In genomic region chr1:86259390-86259789, GRCh38 we compare ENCODE assay signal across 22 cellular contexts.
A peak's percentile ranks its signal among the peaks of the same experiment; 100 is the strongest.
DNase-seq lines count a peak whose midpoint lies in the region; TF ChIP-seq lines count a peak whose summit lies in the region.
"Had no signal": no experiment of that assay in that cellular context is flagged by ENCODE, and none has a peak within 500 bp of the region (broad histone marks: within the 10 kb centered on the region; RNA-seq: fewer than 3 reads in every experiment).

No MANE protein-coding gene starts in this region.

- peak; percentile 15 for DNase-seq in AG08395 (ENCODE audit: low spot score)
- peak; percentile 75 for DNase-seq in HT1080 (ENCODE audit: low read depth)
- peak; percentile 59 for DNase-seq in amniotic epithelial cell (ENCODE audit: low read depth)
- no peak for DNase-seq in hepatocyte (ENCODE audit: low spot score)
- DNase-seq in C1 segment of cervical spinal cord (lab: John Stamatoyannopoulos, UW): no peak
- no peak for DNase-seq in chondrocyte (ENCODE audit: low spot score)
- DNase-seq in stimulated activated CD4-positive, alpha-beta T cell treated with anti-CD3 and anti-CD28 coated beads, Interleukin-15, amount 100 ng/mL, for 24 hours: no peak
- no peak for DNase-seq in RWPE1 (ENCODE audit: low spot score)
- DNase-seq: DMS 273 treated with DMSO at 0.1 percent for 48 hours; effector memory CD8-positive, alpha-beta T cell; hippocampal formation; Karpas-422; NCI-H1105; NCI-H2107; NCI-H510A treated with DMSO at 0.1 percent for 48 hours; nucleus accumbens; retina; upper lobe of left lung had no signal

- WGBS in hepatocyte (ENCODE audit: low lambda C conversion rate, missing lambda C conversion rate): 75% methylated on average over 1 of the region's 1 CpG

- H2AFZ ChIP-seq in hepatocyte: no peak overlapping the region

- POLR2A ChIA-PET in RWPE1 (lab: Yijun Ruan, JAX; ENCODE audit: low non-redundant PET): no interaction called here

- no peaks in the 10 kb centered on the region for H3K9me2 ChIP-seq in hepatocyte (replicated peaks; ENCODE audit: insufficient read depth)

- H3K27ac ChIP-seq in hepatocyte (peak overlapping the region; percentile 63), RWPE1 (no peak overlapping the region)
- H3K27ac ChIP-seq: A549, upper lobe of left lung had no signal

- no peak overlapping the region for H3K27ac Mint-ChIP-seq in chondrocyte (ENCODE audit: unreplicated experiment)
- H3K27ac Mint-ChIP-seq: activated naive CD8-positive, alpha-beta T cell; CD14-positive monocyte; effector memory CD8-positive, alpha-beta T cell had no signal

- H3K9me3 ChIP-seq in hepatocyte (ENCODE audit: low read depth): no peaks in the 10 kb centered on the region
- H3K9me3 ChIP-seq: A549, upper lobe of left lung had no signal

- H3K79me2 ChIP-seq in hepatocyte: no peaks in the 10 kb centered on the region

- TF ChIP-seq CTCF in hepatocyte (IDR thresholded peaks at IDR 0.05; ENCODE audit: poor library complexity): no peak
- TF ChIP-seq CTCF in chondrocyte (IDR thresholded peaks at IDR 0.05): no peak
- no peak for TF ChIP-seq CTCF in RWPE1 (conservative IDR thresholded peaks at IDR 0.05; ENCODE audit: low read depth)

- H3K4me3 Mint-ChIP-seq in chondrocyte (ENCODE audit: unreplicated experiment): no peak overlapping the region
- H3K4me3 Mint-ChIP-seq: activated naive CD8-positive, alpha-beta T cell; CD14-positive monocyte; effector memory CD8-positive, alpha-beta T cell had no signal

- H3K9me3 Mint-ChIP-seq in chondrocyte (ENCODE audit: low read depth): no peaks in the 10 kb centered on the region

- no peak overlapping the region for H3K4me3 ChIP-seq in hepatocyte
- H3K4me3 ChIP-seq: A549, GM12878, upper lobe of left lung had no signal

- CTCF ChIA-PET in RWPE1 (lab: Yijun Ruan, JAX): no interaction called here

- no peaks in the 10 kb centered on the region for H3K27me3 ChIP-seq in hepatocyte
- H3K27me3 ChIP-seq: upper lobe of left lung had no signal

- peaks cover 19% of the 10 kb centered on the region for H3K27me3 Mint-ChIP-seq in chondrocyte (ENCODE audit: low read depth)
- H3K27me3 Mint-ChIP-seq: activated naive CD8-positive, alpha-beta T cell; effector memory CD8-positive, alpha-beta T cell had no signal

- H3K4me1 ChIP-seq in hepatocyte (ENCODE audit: insufficient read depth): peaks cover 11% of the 10 kb centered on the region
- H3K4me1 ChIP-seq: A549, upper lobe of left lung had no signal

- no peaks in the 10 kb centered on the region for H4K20me1 ChIP-seq in hepatocyte (ENCODE audit: insufficient read depth, poor library complexity, severe bottlenecking)

- H3K4me1 Mint-ChIP-seq in chondrocyte (ENCODE audit: low read depth): no peaks in the 10 kb centered on the region
- H3K4me1 Mint-ChIP-seq: CD14-positive monocyte had no signal

- no peak overlapping the region for H3K4me2 ChIP-seq in hepatocyte
- H3K4me2 ChIP-seq: A549 had no signal

- H3K36me3 ChIP-seq in hepatocyte (replicated peaks; ENCODE audit: insufficient read depth, low read depth): no peaks in the 10 kb centered on the region
- H3K36me3 ChIP-seq: upper lobe of left lung had no signal

- no peaks in the 10 kb centered on the region for H3K36me3 Mint-ChIP-seq in chondrocyte (ENCODE audit: low read depth)
- H3K36me3 Mint-ChIP-seq: activated naive CD8-positive, alpha-beta T cell; CD14-positive monocyte had no signal

Comparison
In these comparisons a context has a peak if more than half of its experiments do, and no peak if none do; other contexts are left out.
1. DNase-seq: peak in AG08395 (single experiment), HT1080 (single experiment) and amniotic epithelial cell (single experiment); none in hepatocyte (single experiment), C1 segment of cervical spinal cord (0 of 14), chondrocyte (single experiment), stimulated activated CD4-positive, alpha-beta T cell treated with anti-CD3 and anti-CD28 coated beads, Interleukin-15, amount 100 ng/mL, for 24 hours (single experiment) and RWPE1 (single experiment).